ENCODE assay signal across 11 cellular contexts in the genomic region with DNA sequence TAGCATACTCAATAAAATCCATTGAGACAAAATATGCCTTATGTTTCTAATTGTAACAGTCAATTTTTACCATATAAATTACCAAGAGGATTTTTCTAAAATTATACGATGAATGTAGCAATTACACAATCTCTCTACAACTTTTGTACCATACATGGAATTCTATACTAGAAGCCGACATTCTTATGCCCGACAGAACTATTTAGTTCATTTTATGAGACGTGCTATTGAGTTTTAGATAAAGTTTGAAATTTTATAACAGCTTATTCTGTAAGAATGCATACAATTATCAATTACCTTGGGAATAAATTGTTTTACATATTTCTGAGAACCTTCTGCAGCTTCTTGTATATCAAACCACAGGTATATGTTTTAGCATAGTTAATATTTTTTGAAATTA.
"Had no signal": no experiment of that assay in that cellular context is flagged by ENCODE, and none has a peak within 500 bp of the region (broad histone marks: within the 10 kb centered on the region; RNA-seq: fewer than 3 reads in every experiment).

No MANE protein-coding gene starts in this region.

- H3K4me3 Mint-ChIP-seq: GM23338, H9, HFFc6 had no signal

- H3K4me2 ChIP-seq: GM23338 had no signal

- H3K9ac ChIP-seq: GM23248 had no signal

- ATAC-seq: GM23338, HCT116 had no signal

- H3K4me1 ChIP-seq: HAP-1 had no signal

- H3K4me3 ChIP-seq: GM23248, GM23338, HAP-1 had no signal

- H3K27ac Mint-ChIP-seq: GM23338, H9, HFFc6 had no signal

- H3K9me3 ChIP-seq: HAP-1 had no signal

- H3K9me3 Mint-ChIP-seq: HFFc6 had no signal

- FAIRE-seq: H1, H54 had no signal

- DNase-seq: GM23248, GOT3, H7, H9, HCEC 1CT, HFFc6 had no signal

- H3K27ac ChIP-seq: GM23248 had no signal

- H3K36me3 ChIP-seq: HAP-1 had no signal

- H2AFZ ChIP-seq: GM23248, GM23338 had no signal
